ENCODE assay signal across 9 cellular contexts in the genomic region with DNA sequence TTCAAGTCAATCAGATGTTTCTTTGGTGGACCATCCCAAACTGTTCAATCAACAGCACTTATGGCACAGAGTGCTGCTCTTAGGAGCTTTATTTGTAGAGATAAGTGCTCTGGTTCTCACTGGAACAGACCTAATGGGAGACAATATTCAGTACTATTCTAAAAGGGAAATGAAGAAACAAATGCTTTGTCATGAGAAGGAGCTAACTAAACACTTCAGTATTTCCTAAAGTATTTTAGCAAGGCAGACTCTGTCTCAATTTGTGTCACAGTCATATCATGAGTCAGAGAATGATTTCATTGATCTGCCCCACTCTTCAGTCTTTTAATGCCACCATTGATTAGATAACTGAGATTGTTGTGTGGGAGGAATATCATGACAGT.
A peak's percentile ranks its signal among the peaks of the same experiment; 100 is the strongest.
DNase-seq lines count a peak whose midpoint lies in the region; ATAC-seq and TF ChIP-seq lines count a peak whose summit lies in the region.
"Had no signal": no experiment of that assay in that cellular context is flagged by ENCODE, and none has a peak within 500 bp of the region (broad histone marks: within the 10 kb centered on the region; RNA-seq: fewer than 3 reads in every experiment).

No MANE protein-coding gene starts in this region.

- H3K9me3 Mint-ChIP-seq in activated naive CD8-positive, alpha-beta T cell treated with anti-CD3 and anti-CD28 coated beads for 36 hours: no peaks in the 10 kb centered on the region
- H3K9me3 Mint-ChIP-seq: brain had no signal

- no peak overlapping the region for H3K4me3 ChIP-seq in BJ (ENCODE audit: low read depth, low read length)
- H3K4me3 ChIP-seq in BE2C (ENCODE audit: low read depth, low read length): no peak overlapping the region
- no peak overlapping the region for H3K4me3 ChIP-seq in tibial artery

- H3K27me3 Mint-ChIP-seq in activated naive CD8-positive, alpha-beta T cell treated with anti-CD3 and anti-CD28 coated beads for 36 hours: no peaks in the 10 kb centered on the region

- POLR2A ChIA-PET in BJ (lab: Charles Lee): no interaction called here
- POLR2A ChIA-PET in HEK293T (lab: Yijun Ruan, JAX): no interaction called here

- H3K36me3 ChIP-seq in BJ (ENCODE audit: control insufficient read depth, insufficient read depth, low read length) (no peaks in the 10 kb centered on the region), BE2C (no peaks in the 10 kb centered on the region), tibial artery (no peaks in the 10 kb centered on the region)

- H3K27ac Mint-ChIP-seq in activated naive CD8-positive, alpha-beta T cell treated with anti-CD3 and anti-CD28 coated beads for 36 hours: peak overlapping the region; percentile 90
- H3K27ac Mint-ChIP-seq: brain had no signal

- H3K27me3 ChIP-seq in BJ (ENCODE audit: control insufficient read depth, insufficient read depth, low read length) (no peaks in the 10 kb centered on the region), BE2C (no peaks in the 10 kb centered on the region), tibial artery (no peaks in the 10 kb centered on the region)

- no peaks in the 10 kb centered on the region for H3K9me3 ChIP-seq in BE2C
- H3K9me3 ChIP-seq in tibial artery: no peaks in the 10 kb centered on the region

- peaks cover 39% of the 10 kb centered on the region for H3K4me1 Mint-ChIP-seq in activated naive CD8-positive, alpha-beta T cell treated with anti-CD3 and anti-CD28 coated beads for 36 hours

- peak overlapping the region; percentile 42 for H3K4me3 Mint-ChIP-seq in activated naive CD8-positive, alpha-beta T cell treated with anti-CD3 and anti-CD28 coated beads for 36 hours
- H3K4me3 Mint-ChIP-seq: brain had no signal

- ATAC-seq in GM19328 (IDR thresholded peaks at IDR 0.05; ENCODE audit: unreplicated experiment) (peak; percentile 33), HG03196 (IDR thresholded peaks at IDR 0.05; ENCODE audit: unreplicated experiment) (peak; percentile 31)

- H3K4me1 ChIP-seq in BE2C (no peaks in the 10 kb centered on the region), tibial artery (no peaks in the 10 kb centered on the region)

- DNase-seq in BJ (ENCODE audit: low read depth) (peak; percentile 10), HEK293T (ENCODE audit: extremely low spot score) (no peak), BE2C (no peak), NCI-H1694 (lab: John Stamatoyannopoulos, UW) (no peak), tibial artery (no peak)
- DNase-seq in activated naive CD8-positive, alpha-beta T cell treated with anti-CD3 and anti-CD28 coated beads for 36 hours: no peak

- TF ChIP-seq CTCF in BJ (IDR thresholded peaks at IDR 0.05; ENCODE audit: insufficient read depth, low read depth, low read length) (no peak), BE2C (IDR thresholded peaks at IDR 0.05; ENCODE audit: low read depth, low read length) (no peak), tibial artery (IDR thresholded peaks at IDR 0.05) (no peak)

- no peak overlapping the region for H3K27ac ChIP-seq in tibial artery

- CTCF ChIA-PET in BJ (lab: Yijun Ruan, JAX): no interaction called here
- CTCF ChIA-PET in HEK293T (lab: Yijun Ruan, JAX): no interaction called here

- intact Hi-C loops in tibial artery (cut with DNase I; ENCODE audit: low total_unique reads): no loop called here

- no peaks in the 10 kb centered on the region for H3K36me3 Mint-ChIP-seq in activated naive CD8-positive, alpha-beta T cell treated with anti-CD3 and anti-CD28 coated beads for 36 hours
- H3K36me3 Mint-ChIP-seq: brain had no signal

TF ChIP-seq in HEK293T, 16 proteins besides CTCF, POLR2A, EP300 and RAD21:
- TF ChIP-seq ELF4 (IDR thresholded peaks at IDR 0.05): no peak
